In genomic region chr19:21422244-21422643, GRCh38 we compare ENCODE assay signal across 24 cellular contexts.
"Had no signal": no experiment of that assay in that cellular context is flagged by ENCODE, and none has a peak within 500 bp of the region (broad histone marks: within the 10 kb centered on the region; RNA-seq: fewer than 3 reads in every experiment).

No MANE protein-coding gene starts in this region.

- H3K27me3 Mint-ChIP-seq: IgD-negative memory B cell had no signal

- H3K27ac Mint-ChIP-seq: IgD-negative memory B cell had no signal

- DNase-seq: MV-4-11, NCI-H1048, NCI-H1105, NCI-H1417 treated with DMSO at 0.1 percent for 48 hours, NCI-H146, NCI-H1694 treated with DMSO at 0.1 percent for 48 hours, NCI-H1930, NCI-H2081 treated with DMSO at 0.1 percent for 48 hours, NCI-H2171, NCI-H226, NCI-H446, NCI-H510A, NCI-H524 treated with DMSO at 0.1 percent for 48 hours, NCI-H69, NCI-H774, Right ventricle myocardium superior, RPMI8226, SIG-M5 had no signal

- H3K4me3 Mint-ChIP-seq: IgD-negative memory B cell had no signal

- H3K4me2 ChIP-seq: KMS-11 had no signal

- H3K27me3 ChIP-seq: SJSA1 had no signal

- H3K9ac ChIP-seq: KMS-11 had no signal

- H3K36me3 ChIP-seq: SJSA1 had no signal

- H3K4me1 ChIP-seq: SJSA1 had no signal

- H3K4me1 Mint-ChIP-seq: IgD-negative memory B cell had no signal

- H3K4me3 ChIP-seq: K562, SJSA1, SK-N-MC had no signal

- H3K27ac ChIP-seq: HL-60, KMS-11, SJSA1, SK-N-MC had no signal
